10 cellular contexts compared by ENCODE assay signal in the genomic region with DNA sequence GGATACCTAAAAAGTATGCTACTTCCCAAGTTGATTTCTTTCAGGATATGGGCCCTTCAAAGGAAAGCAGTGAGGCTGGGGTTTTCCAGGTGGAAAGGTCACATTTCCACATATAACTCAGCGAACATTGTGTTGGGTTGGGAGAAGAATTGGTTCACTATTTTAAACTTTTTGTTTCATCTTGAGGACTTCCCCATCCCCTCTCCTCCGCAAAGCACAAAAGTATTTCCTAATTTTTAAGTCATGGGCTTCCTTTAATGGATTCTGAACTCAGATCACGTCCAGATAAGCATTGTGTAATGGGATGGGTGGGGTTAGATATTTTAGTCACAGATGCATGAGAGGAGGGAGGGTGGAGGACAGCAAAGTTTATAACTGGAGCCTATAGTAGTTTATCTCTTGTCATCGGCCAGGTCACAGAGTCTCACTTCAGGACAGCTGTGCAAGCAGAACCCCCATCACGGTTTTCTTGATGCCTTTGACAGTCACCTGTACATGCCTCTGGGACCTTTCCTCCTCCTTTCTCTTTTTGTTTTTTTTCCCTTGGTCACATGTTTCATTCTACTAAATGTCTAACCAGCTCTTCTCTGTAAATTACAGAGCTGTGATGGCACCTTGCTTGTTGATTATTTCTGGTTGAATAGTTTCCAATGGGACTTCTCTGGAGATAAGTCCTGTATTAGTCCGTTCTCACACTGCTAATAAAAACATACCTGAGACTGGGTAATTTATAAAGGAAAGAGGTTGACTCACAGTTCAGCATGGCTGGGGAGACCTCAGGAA.
DNase-seq lines count a peak whose midpoint lies in the region; ATAC-seq and TF ChIP-seq lines count a peak whose summit lies in the region.
"Had no signal": no experiment of that assay in that cellular context is flagged by ENCODE, and none has a peak within 500 bp of the region (broad histone marks: within the 10 kb centered on the region; RNA-seq: fewer than 3 reads in every experiment).

No MANE protein-coding gene starts in this region.

- peaks cover 5% of the 10 kb centered on the region for H3K36me3 Mint-ChIP-seq in chondrocyte (ENCODE audit: low read depth)
- peaks cover 21% of the 10 kb centered on the region for H3K36me3 Mint-ChIP-seq in neural progenitor cell

- H3K4me1 ChIP-seq in osteoblast (ENCODE audit: insufficient read depth, low read length) (peaks cover 32% of the 10 kb centered on the region), neural progenitor cell (no peaks in the 10 kb centered on the region)

- TF ChIP-seq CTCF in osteoblast (IDR thresholded peaks at IDR 0.05; ENCODE audit: extremely low read depth, low read depth, low read length) (no peak), chondrocyte (IDR thresholded peaks at IDR 0.05) (no peak), neural progenitor cell (IDR thresholded peaks at IDR 0.05) (no peak)

- H3K79me2 ChIP-seq in osteoblast (ENCODE audit: insufficient read depth, low read length) (peaks cover 8% of the 10 kb centered on the region), neural progenitor cell (ENCODE audit: low read depth) (no peaks in the 10 kb centered on the region)

- H3K4me1 Mint-ChIP-seq in chondrocyte (ENCODE audit: low read depth) (peaks cover 31% of the 10 kb centered on the region), neural progenitor cell (peaks cover 31% of the 10 kb centered on the region)

- H4K20me1 ChIP-seq in osteoblast (ENCODE audit: insufficient read depth, low read length): no peaks in the 10 kb centered on the region
- H4K20me1 ChIP-seq in neural progenitor cell (ENCODE audit: low read depth): no peaks in the 10 kb centered on the region

- H3K27me3 Mint-ChIP-seq in chondrocyte (ENCODE audit: low read depth) (no peaks in the 10 kb centered on the region), neural progenitor cell (ENCODE audit: insufficient read depth, low read depth) (no peaks in the 10 kb centered on the region)

- H3F3A ChIP-seq in neural progenitor cell (ENCODE audit: low read depth): no peaks in the 10 kb centered on the region

- peak; percentile 5 for DNase-seq in GDM1 (lab: John Stamatoyannopoulos, UW)
- DNase-seq in NOMO-1 treated with DMSO at 0.1 percent for 48 hours (lab: John Stamatoyannopoulos, UW; ENCODE audit: unreplicated experiment): peak; percentile 98
- DNase-seq in erythroblast (lab: John Stamatoyannopoulos, UW): peak; percentile 47 to 60
- DNase-seq in osteoblast (ENCODE audit: insufficient read length, low spot score, missing footprints): no peak
- DNase-seq in chondrocyte (ENCODE audit: low spot score): no peak
- no peak for DNase-seq in NCI-H1092 (lab: John Stamatoyannopoulos, UW)
- DNase-seq in neural progenitor cell (ENCODE audit: low spot score): no peak
- DNase-seq: stimulated activated naive CD4-positive, alpha-beta T cell treated with Interleukin-2 at 50 U/mL for 16 hours had no signal

- no peak overlapping the region for H3K4me3 Mint-ChIP-seq in chondrocyte (ENCODE audit: unreplicated experiment)
- no peak overlapping the region for H3K4me3 Mint-ChIP-seq in neural progenitor cell

- H3K27me3 ChIP-seq in osteoblast (ENCODE audit: insufficient read depth, low read length): no peaks in the 10 kb centered on the region
- no peaks in the 10 kb centered on the region for H3K27me3 ChIP-seq in neural progenitor cell

- H3K9me3 ChIP-seq in osteoblast (ENCODE audit: low read depth, low read length) (no peaks in the 10 kb centered on the region), neural progenitor cell (ENCODE audit: low read depth) (no peaks in the 10 kb centered on the region)

- H3K4me2 ChIP-seq in osteoblast (ENCODE audit: insufficient read depth, low read length) (no peak overlapping the region), neural progenitor cell (no peak overlapping the region)

- H2AFZ ChIP-seq in osteoblast (ENCODE audit: low read length): peak overlapping the region; percentile 56
- H2AFZ ChIP-seq in neural progenitor cell (replicated peaks): no peak overlapping the region

- no peak for ATAC-seq in GM21528 (IDR thresholded peaks at IDR 0.05; ENCODE audit: low FRiP score, unreplicated experiment)

- H3K27ac ChIP-seq in osteoblast (ENCODE audit: low read depth, low read length) (peak overlapping the region; percentile 51), neural progenitor cell (no peak overlapping the region)

- H3K4me3 ChIP-seq in osteoblast (ENCODE audit: insufficient read depth, low read length) (no peak overlapping the region), neural progenitor cell (no peak overlapping the region)

- H3K36me3 ChIP-seq in osteoblast (ENCODE audit: insufficient read depth, low read length) (peaks cover 5% of the 10 kb centered on the region), neural progenitor cell (no peaks in the 10 kb centered on the region)

- no peak overlapping the region for H3K9ac ChIP-seq in neural progenitor cell

- H3K27ac Mint-ChIP-seq in chondrocyte (ENCODE audit: unreplicated experiment) (no peak overlapping the region), neural progenitor cell (no peak overlapping the region)

- H3K9me3 Mint-ChIP-seq in chondrocyte (ENCODE audit: low read depth) (peaks cover 2% of the 10 kb centered on the region), neural progenitor cell (peaks cover under 1% of the 10 kb centered on the region)
- H3K9me3 Mint-ChIP-seq: activated naive CD4-positive, alpha-beta T cell treated with anti-CD3 and anti-CD28 coated beads, Interleukin-2, amount 50 U/mL, for 72 hours had no signal

- no peak for TF ChIP-seq POLR2A in erythroblast (IDR thresholded peaks at IDR 0.05; ENCODE audit: low read length)

Comparison
In these comparisons a context has a peak if more than half of its experiments do, and no peak if none do; other contexts are left out.
1. DNase-seq: peak in GDM1 (single experiment), NOMO-1 treated with DMSO at 0.1 percent for 48 hours (single experiment) and erythroblast (2 of 2); none in osteoblast (single experiment), chondrocyte (single experiment), NCI-H1092 (single experiment) and neural progenitor cell (single experiment).